In the genomic region with DNA sequence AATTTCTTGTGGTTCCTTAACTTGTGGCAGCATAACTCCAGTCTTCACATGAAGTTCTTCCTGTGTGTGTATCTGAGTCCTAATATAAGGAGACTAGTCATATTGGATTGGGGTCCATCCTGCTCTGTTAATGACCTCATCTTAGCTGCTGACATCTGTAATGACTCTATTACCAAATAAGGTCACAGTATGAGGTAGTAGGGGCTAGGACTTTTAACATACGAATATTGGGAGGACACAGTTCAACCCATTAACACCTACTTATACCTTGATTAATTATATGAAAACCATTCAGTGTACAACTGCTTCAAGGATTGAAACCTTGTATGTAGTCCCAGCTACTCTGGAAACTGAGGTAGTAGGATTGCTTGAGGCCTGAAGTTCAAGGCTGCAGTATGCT, we compare ENCODE assay signal across 1 cellular context.
A peak's percentile ranks its signal among the peaks of the same experiment; 100 is the strongest.
TF ChIP-seq lines count a peak whose summit lies in the region.

No MANE protein-coding gene starts in this region.

TF ChIP-seq in HEK293, 187 proteins besides CTCF, POLR2A, EP300 and RAD21:
- TF ChIP-seq, protein P1, sequence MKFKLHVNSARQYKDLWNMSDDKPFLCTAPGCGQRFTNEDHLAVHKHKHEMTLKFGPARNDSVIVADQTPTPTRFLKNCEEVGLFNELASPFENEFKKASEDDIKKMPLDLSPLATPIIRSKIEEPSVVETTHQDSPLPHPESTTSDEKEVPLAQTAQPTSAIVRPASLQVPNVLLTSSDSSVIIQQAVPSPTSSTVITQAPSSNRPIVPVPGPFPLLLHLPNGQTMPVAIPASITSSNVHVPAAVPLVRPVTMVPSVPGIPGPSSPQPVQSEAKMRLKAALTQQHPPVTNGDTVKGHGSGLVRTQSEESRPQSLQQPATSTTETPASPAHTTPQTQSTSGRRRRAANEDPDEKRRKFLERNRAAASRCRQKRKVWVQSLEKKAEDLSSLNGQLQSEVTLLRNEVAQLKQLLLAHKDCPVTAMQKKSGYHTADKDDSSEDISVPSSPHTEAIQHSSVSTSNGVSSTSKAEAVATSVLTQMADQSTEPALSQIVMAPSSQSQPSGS (tag by site-specific recombination; IDR thresholded peaks at IDR 0.05; ENCODE audit: low read depth) = peak; percentile 40; the same call in 1 of the 2 replicates
- TF ChIP-seq MYNN (tag by site-specific recombination; IDR thresholded peaks at IDR 0.05; ENCODE audit: borderline replicate concordance) = peak; percentile 79
- peak; percentile 61 for TF ChIP-seq ZNF629 (tag by site-specific recombination; IDR thresholded peaks at IDR 0.05)
- TF ChIP-seq KLF9 (tag by site-specific recombination; IDR thresholded peaks at IDR 0.05; ENCODE audit: low read depth) = no peak
- TF ChIP-seq ZNF704 (tag by site-specific recombination; IDR thresholded peaks at IDR 0.05) = no peak
- 0 out of 2 replicates have a peak, but pooled peaks have one; percentile 33 for TF ChIP-seq ZBTB21 (tag by site-specific recombination; IDR thresholded peaks at IDR 0.05)
